In the genomic region with DNA sequence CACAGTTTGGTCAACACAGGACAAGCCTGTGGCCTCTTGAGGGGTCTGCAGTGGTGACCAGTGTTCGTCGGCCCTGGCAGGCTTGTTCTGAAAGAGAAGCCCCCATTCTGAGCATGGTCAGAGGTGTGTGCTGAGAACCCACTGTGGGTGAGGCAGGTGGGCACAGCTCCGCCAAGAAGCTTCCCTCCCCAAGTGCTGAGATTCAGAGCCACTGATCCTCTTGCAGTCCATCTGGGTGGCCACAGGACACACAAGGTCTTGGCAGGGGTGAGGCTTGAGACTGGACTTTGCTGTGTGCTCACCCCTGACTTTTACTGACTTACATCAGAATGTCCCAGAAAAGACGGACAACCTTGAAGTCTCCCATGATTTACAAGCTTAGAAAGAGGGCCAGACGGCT, we compare ENCODE assay signal across 24 cellular contexts. TPM values are rescaled to one million over a fixed set of nuclear protein-coding genes. Genes with fewer than 3 reads are reported as not detected.
DNase-seq lines count a peak whose midpoint lies in the region; ATAC-seq lines count a peak whose summit lies in the region.
"Had no signal": no experiment of that assay in that cellular context is flagged by ENCODE, and none has a peak within 500 bp of the region (broad histone marks: within the 10 kb centered on the region; RNA-seq: fewer than 3 reads in every experiment).

No MANE protein-coding gene starts in this region.

- no peak overlapping the region for H3K4me3 ChIP-seq in GM23248
- H3K4me3 ChIP-seq: breast epithelium, smooth muscle cell, stomach had no signal

- H3K4me1 Mint-ChIP-seq in activated naive CD8-positive, alpha-beta T cell treated with anti-CD3 and anti-CD28 coated beads, Interleukin-2, amount 10 ng/mL, durations not matched to agents 7 days and 5 days = peaks cover 19% of the 10 kb centered on the region
- H3K4me1 Mint-ChIP-seq in memory B cell = peaks cover 43% of the 10 kb centered on the region
- peaks cover 55 to 86% of the 10 kb centered on the region in 2 donors for H3K4me1 Mint-ChIP-seq in stimulated activated naive B cell treated with anti-CD40 and anti-IgM and Interleukin-4, amounts not matched to agents 10 μg/mL and 1 μg/mL and 100 μg/mL, for 72 hours

- DNase-seq in activated effector memory CD4-positive, alpha-beta T cell treated with anti-CD3 and anti-CD28 coated beads, Interleukin-2, amount 50 U/mL, for 16 hours = peak; percentile 17
- DNase-seq in activated effector memory CD4-positive, alpha-beta T cell treated with Interleukin-2 at 50 U/mL for 16 hours = no peak
- DNase-seq in activated naive CD8-positive, alpha-beta T cell treated with anti-CD3 and anti-CD28 coated beads, Interleukin-2, amount 10 ng/mL, durations not matched to agents 7 days and 5 days = peak; percentile 15
- DNase-seq in memory B cell (ENCODE audit: low spot score in 2 of 2) (no peak), NCI-H526 treated with DMSO at 0.1 percent for 48 hours (lab: John Stamatoyannopoulos, UW) (no peak), GM23248 (no peak)
- DNase-seq in stimulated activated naive B cell treated with anti-CD40 and anti-IgM and Interleukin-4, amounts not matched to agents 10 μg/mL and 1 μg/mL and 100 μg/mL, for 72 hours = no peak
- DNase-seq: activated CD4-positive, alpha-beta T cell treated with anti-CD3 and anti-CD28 coated beads for 4 hours; C1 segment of cervical spinal cord; KBM-7; kidney; MV-4-11; NCI-H1694; NCI-H748 treated with DMSO at 0.1 percent for 48 hours; Right ventricle myocardium superior; stimulated activated CD4-positive, alpha-beta T cell treated with anti-CD3 and anti-CD28 coated beads, Interleukin-4, amount 100 ng/mL, for 1 hour; stomach; SW 1271 had no signal

- WGBS in GM23248 (ENCODE audit: low coverage in 1 of 2, low lambda C conversion rate in 2 of 2, missing lambda C conversion rate in 2 of 2), 2 experiments = 97 to 100% methylated on average over 5 of the region's 5 CpGs

- no peaks in the 10 kb centered on the region for H3K27me3 Mint-ChIP-seq in activated naive CD8-positive, alpha-beta T cell treated with anti-CD3 and anti-CD28 coated beads, Interleukin-2, amount 10 ng/mL, durations not matched to agents 7 days and 5 days
- no peaks in the 10 kb centered on the region for H3K27me3 Mint-ChIP-seq in memory B cell
- H3K27me3 Mint-ChIP-seq in stimulated activated naive B cell treated with anti-CD40 and anti-IgM and Interleukin-4, amounts not matched to agents 10 μg/mL and 1 μg/mL and 100 μg/mL, for 72 hours = no peaks in the 10 kb centered on the region
- H3K27me3 Mint-ChIP-seq: progenitor cell of endocrine pancreas had no signal

- H3K27ac ChIP-seq in GM23248 = no peak overlapping the region
- H3K27ac ChIP-seq: 22Rv1 had no signal

- H3K4me2 ChIP-seq in GM23248 (ENCODE audit: unreplicated experiment) = no peak overlapping the region
- H3K4me2 ChIP-seq: smooth muscle cell had no signal

- no peaks in the 10 kb centered on the region for H3K27me3 ChIP-seq in GM23248 (replicated peaks; ENCODE audit: insufficient read depth)
- H3K27me3 ChIP-seq: breast epithelium, stomach had no signal

- H4K20me1 ChIP-seq in GM23248 (ENCODE audit: insufficient read depth) = peaks cover 15% of the 10 kb centered on the region; the same call in 1 of the 2 replicates

- no peaks in the 10 kb centered on the region for H3K9me3 Mint-ChIP-seq in activated naive CD8-positive, alpha-beta T cell treated with anti-CD3 and anti-CD28 coated beads, Interleukin-2, amount 10 ng/mL, durations not matched to agents 7 days and 5 days
- no peaks in the 10 kb centered on the region for H3K9me3 Mint-ChIP-seq in memory B cell
- H3K9me3 Mint-ChIP-seq in stimulated activated naive B cell treated with anti-CD40 and anti-IgM and Interleukin-4, amounts not matched to agents 10 μg/mL and 1 μg/mL and 100 μg/mL, for 72 hours = no peaks in the 10 kb centered on the region
- H3K9me3 Mint-ChIP-seq: dendritic cell treated with granulocyte-macrophage colony-stimulating factor and Interleukin-4, amounts not matched to agents 40 ng/mL and 50 ng/mL, for 4 days had no signal

- H3K79me2 ChIP-seq in GM23248 (ENCODE audit: insufficient read depth) = peaks cover 100% of the 10 kb centered on the region

- no peaks in the 10 kb centered on the region for H3K9me2 ChIP-seq in GM23248 (ENCODE audit: insufficient read depth)

- ATAC-seq in activated naive CD8-positive, alpha-beta T cell treated with anti-CD3 and anti-CD28 coated beads, Interleukin-2, amount 10 ng/mL, durations not matched to agents 7 days and 5 days (ENCODE audit: low read depth) = no peak
- ATAC-seq in memory B cell (ENCODE audit: low read depth) (no peak), HG03108 (IDR thresholded peaks at IDR 0.05; ENCODE audit: unreplicated experiment) (no peak)
- no peak for ATAC-seq in stimulated activated naive B cell treated with anti-CD40 and anti-IgM and Interleukin-4, amounts not matched to agents 10 μg/mL and 1 μg/mL and 100 μg/mL, for 72 hours (replicated peaks)

- H3K4me1 ChIP-seq in GM23248 (ENCODE audit: insufficient read depth) = peaks cover 17% of the 10 kb centered on the region

- H3K36me3 Mint-ChIP-seq in activated naive CD8-positive, alpha-beta T cell treated with anti-CD3 and anti-CD28 coated beads, Interleukin-2, amount 10 ng/mL, durations not matched to agents 7 days and 5 days = peaks cover 7% of the 10 kb centered on the region
- peaks cover 9% of the 10 kb centered on the region for H3K36me3 Mint-ChIP-seq in memory B cell
- peaks cover 10 to 30% of the 10 kb centered on the region in 2 donors for H3K36me3 Mint-ChIP-seq in stimulated activated naive B cell treated with anti-CD40 and anti-IgM and Interleukin-4, amounts not matched to agents 10 μg/mL and 1 μg/mL and 100 μg/mL, for 72 hours

- no peak overlapping the region for H3K9ac ChIP-seq in GM23248

- peaks cover 6% of the 10 kb centered on the region; the same call in 1 of the 2 replicates for H3K36me3 ChIP-seq in GM23248 (ENCODE audit: low read depth)
- H3K36me3 ChIP-seq: breast epithelium had no signal

- no peak overlapping the region for H2AFZ ChIP-seq in GM23248

- no peak overlapping the region for H3K4me3 Mint-ChIP-seq in activated naive CD8-positive, alpha-beta T cell treated with anti-CD3 and anti-CD28 coated beads, Interleukin-2, amount 10 ng/mL, durations not matched to agents 7 days and 5 days
- no peak overlapping the region for H3K4me3 Mint-ChIP-seq in memory B cell
- no peak overlapping the region for H3K4me3 Mint-ChIP-seq in stimulated activated naive B cell treated with anti-CD40 and anti-IgM and Interleukin-4, amounts not matched to agents 10 μg/mL and 1 μg/mL and 100 μg/mL, for 72 hours
- H3K4me3 Mint-ChIP-seq: dendritic cell treated with granulocyte-macrophage colony-stimulating factor and Interleukin-4, amounts not matched to agents 40 ng/mL and 50 ng/mL, for 4 days had no signal

- H3K9me3 ChIP-seq in GM23248 (ENCODE audit: low read depth) = no peaks in the 10 kb centered on the region
- H3K9me3 ChIP-seq: breast epithelium, stomach had no signal

- in situ Hi-C loops in GM23248 (cut with MboI) = no loop called here

- peaks cover 17% of the 10 kb centered on the region for H3F3A ChIP-seq in GM23248 (ENCODE audit: insufficient read depth)

- no peak overlapping the region for H3K27ac Mint-ChIP-seq in activated naive CD8-positive, alpha-beta T cell treated with anti-CD3 and anti-CD28 coated beads, Interleukin-2, amount 10 ng/mL, durations not matched to agents 7 days and 5 days
- H3K27ac Mint-ChIP-seq in memory B cell = peak overlapping the region; percentile 25
- H3K27ac Mint-ChIP-seq in stimulated activated naive B cell treated with anti-CD40 and anti-IgM and Interleukin-4, amounts not matched to agents 10 μg/mL and 1 μg/mL and 100 μg/mL, for 72 hours = peak overlapping the region; percentile 47
- H3K27ac Mint-ChIP-seq: dendritic cell treated with granulocyte-macrophage colony-stimulating factor and Interleukin-4, amounts not matched to agents 40 ng/mL and 50 ng/mL, for 4 days; progenitor cell of endocrine pancreas had no signal

- POLR2A ChIA-PET in activated naive CD8-positive, alpha-beta T cell treated with anti-CD3 and anti-CD28 coated beads, Interleukin-2, amount 10 ng/mL, durations not matched to agents 7 days and 5 days (lab: Charles Lee) = no interaction called here

RNA-seq across cellular contexts. Expression of a gene that starts 18.7 kb away (rescaled TPM):
- total RNA-seq in activated naive CD8-positive, alpha-beta T cell treated with anti-CD3 and anti-CD28 coated beads, Interleukin-2, amount 10 ng/mL, durations not matched to agents 7 days and 5 days = 100 to 1,000 TPM; 210 to 239 TPM
- total RNA-seq in GM23248 (2014; rRNA removed; shearing (Covaris generic)) = 292 TPM in 2 replicates
- polyA plus RNA-seq in GM23248 (2016; fragmentation: Nextera tagmentation; extraction: Ambion mirVana) = 68.4 and 73.5 TPM in 2 replicates

Comparison
In these comparisons a context has a peak if more than half of its experiments do, and no peak if none do; other contexts are left out.
1. DNase-seq: peak in activated effector memory CD4-positive, alpha-beta T cell treated with anti-CD3 and anti-CD28 coated beads, Interleukin-2, amount 50 U/mL, for 16 hours (single experiment) and activated naive CD8-positive, alpha-beta T cell treated with anti-CD3 and anti-CD28 coated beads, Interleukin-2, amount 10 ng/mL, durations not matched to agents 7 days and 5 days (single experiment); none in activated effector memory CD4-positive, alpha-beta T cell treated with Interleukin-2 at 50 U/mL for 16 hours (single experiment), memory B cell (0 of 2), stimulated activated naive B cell treated with anti-CD40 and anti-IgM and Interleukin-4, amounts not matched to agents 10 μg/mL and 1 μg/mL and 100 μg/mL, for 72 hours (single experiment), NCI-H526 treated with DMSO at 0.1 percent for 48 hours (single experiment) and GM23248 (single experiment).